Comparison of ENCODE assay signal across 1 cellular context in the genomic region with DNA sequence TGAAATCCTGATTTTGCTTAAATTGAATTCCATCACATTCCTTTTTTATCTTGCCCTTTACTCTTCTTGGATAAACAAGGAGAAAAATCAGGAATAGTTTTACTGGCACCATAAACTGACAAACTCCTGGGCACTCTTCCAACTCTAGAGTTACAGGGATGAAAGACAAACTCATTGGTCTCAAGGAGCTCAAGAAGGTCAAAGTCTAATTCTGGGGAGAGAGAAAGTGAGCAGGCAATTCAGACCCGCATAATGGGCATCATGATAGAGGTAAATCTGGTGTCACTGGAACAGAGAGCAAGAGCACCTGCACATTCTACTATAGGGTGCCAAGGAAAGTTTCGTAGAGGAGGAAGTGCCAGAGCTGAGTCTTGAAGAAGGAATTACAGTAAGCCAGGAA.
TF ChIP-seq lines count a peak whose summit lies in the region.

No MANE protein-coding gene starts in this region.

TF ChIP-seq in GM23338, 12 proteins besides CTCF, POLR2A, EP300 and RAD21 (continued from another document):
- TF ChIP-seq REST (IDR thresholded peaks at IDR 0.05; ENCODE audit: unreplicated experiment) (no peak), CREB1 (CRISPR knock-in tag; IDR thresholded peaks at IDR 0.05; ENCODE audit: low read depth) (no peak), ETS1 (IDR thresholded peaks at IDR 0.05) (no peak), EZH2phosphoT487 (IDR thresholded peaks at IDR 0.05; ENCODE audit: unreplicated experiment) (no peak), JUNB (IDR thresholded peaks at IDR 0.05; ENCODE audit: unreplicated experiment) (no peak), EZH2 (IDR thresholded peaks at IDR 0.05; ENCODE audit: low read depth, unreplicated experiment) (no peak), ZNF331 (CRISPR knock-in tag; IDR thresholded peaks at IDR 0.05; ENCODE audit: low read depth) (no peak), STAT1 (IDR thresholded peaks at IDR 0.05; ENCODE audit: unreplicated experiment) (no peak), ZNF114 (CRISPR knock-in tag; IDR thresholded peaks at IDR 0.05) (no peak), POLR2AphosphoS5 (IDR thresholded peaks at IDR 0.05; ENCODE audit: low read depth) (no peak)
TF ChIP-seq in GM23338: peak in this region for 0.
